ENCODE assay signal across 8 cellular contexts in the genomic region with DNA sequence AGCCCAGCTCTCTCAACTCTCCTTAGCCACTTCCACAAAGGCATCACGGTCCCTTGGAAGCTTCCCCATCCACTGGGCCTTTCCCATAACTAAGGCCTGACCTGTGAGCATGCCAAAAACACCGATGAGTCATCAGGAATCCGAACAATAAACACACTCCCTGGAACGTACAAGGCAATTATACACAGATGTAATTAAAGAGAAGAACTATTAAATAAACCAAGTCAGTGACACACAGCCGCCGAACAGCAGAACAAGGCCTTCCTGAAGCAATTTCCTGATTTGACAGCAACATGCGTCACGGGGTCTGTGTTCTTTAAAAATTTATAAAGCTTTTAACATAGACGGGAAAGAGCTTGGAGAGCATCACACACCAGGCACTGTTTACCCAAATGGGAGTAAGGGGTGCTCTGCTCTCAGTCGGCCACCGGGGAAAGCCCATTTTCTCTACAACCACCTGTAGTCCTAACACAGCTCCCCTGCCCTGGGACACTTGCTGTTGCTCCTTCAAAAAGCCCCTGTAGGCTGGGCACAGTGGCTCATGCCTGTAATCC. TPM values are rescaled to one million over a fixed set of nuclear protein-coding genes. Genes with fewer than 3 reads are reported as not detected.
A peak's percentile ranks its signal among the peaks of the same experiment; 100 is the strongest.
DNase-seq lines count a peak whose midpoint lies in the region; ATAC-seq and TF ChIP-seq lines count a peak whose summit lies in the region.
"Had no signal": no experiment of that assay in that cellular context is flagged by ENCODE, and none has a peak within 500 bp of the region (broad histone marks: within the 10 kb centered on the region; RNA-seq: fewer than 3 reads in every experiment).

No MANE protein-coding gene starts in this region.

- peak overlapping the region; percentile 87 for H3K27ac ChIP-seq in urinary bladder (ENCODE audit: low read depth)
- H3K27ac ChIP-seq in neural progenitor cell: no peak overlapping the region

- H3K36me3 Mint-ChIP-seq in brain (peaks cover 51% of the 10 kb centered on the region), neural progenitor cell (peaks cover 20% of the 10 kb centered on the region)

- no peak overlapping the region for H3K4me2 ChIP-seq in neural progenitor cell

- H3K27ac Mint-ChIP-seq in brain (peak overlapping the region in 4 of 5 experiments; percentile 48 to 90 (median 76)), neural progenitor cell (no peak overlapping the region)

- H3K4me1 Mint-ChIP-seq in brain: peaks cover 6% of the 10 kb centered on the region
- no peaks in the 10 kb centered on the region for H3K4me1 Mint-ChIP-seq in neural progenitor cell
- H3K4me1 Mint-ChIP-seq: neural crest cell had no signal

- H3K4me1 ChIP-seq in urinary bladder (ENCODE audit: insufficient read depth): no peaks in the 10 kb centered on the region
- H3K4me1 ChIP-seq in neural progenitor cell: no peaks in the 10 kb centered on the region

- DNase-seq in LHCN-M2 (ENCODE audit: low read depth) (peak; percentile 90), left kidney (ENCODE audit: low read depth, low spot score) (peak; percentile 18), neural progenitor cell (ENCODE audit: low spot score) (no peak)
- DNase-seq in activated CD4-positive, alpha-beta T cell treated with anti-CD3 and anti-CD28 coated beads for 48 hours: no peak

- peak overlapping the region in 1 of 5 experiments; percentile 4 for H3K4me3 Mint-ChIP-seq in brain
- H3K4me3 Mint-ChIP-seq in neural progenitor cell: no peak overlapping the region
- H3K4me3 Mint-ChIP-seq: neural crest cell had no signal

- H3K36me3 ChIP-seq in urinary bladder (ENCODE audit: insufficient read depth) (no peaks in the 10 kb centered on the region), neural progenitor cell (no peaks in the 10 kb centered on the region)

- TF ChIP-seq CTCF in brain (conservative IDR thresholded peaks at IDR 0.05) (no peak), neural progenitor cell (IDR thresholded peaks at IDR 0.05) (no peak)

- WGBS in urinary bladder: 12% methylated on average over 11 of the region's 11 CpGs

- no peaks in the 10 kb centered on the region for H3K79me2 ChIP-seq in neural progenitor cell (ENCODE audit: low read depth)

- H3K27me3 Mint-ChIP-seq in brain (no peaks in the 10 kb centered on the region), neural progenitor cell (ENCODE audit: insufficient read depth, low read depth) (peaks cover 5% of the 10 kb centered on the region)

- H3K4me3 ChIP-seq in urinary bladder (ENCODE audit: low read depth, low read length) (no peak overlapping the region), neural progenitor cell (no peak overlapping the region)

- H3F3A ChIP-seq in neural progenitor cell (ENCODE audit: low read depth): peaks cover 7% of the 10 kb centered on the region

- no peak overlapping the region for H3K9ac ChIP-seq in neural progenitor cell

- H2AFZ ChIP-seq in neural progenitor cell (replicated peaks): no peak overlapping the region

- H3K27me3 ChIP-seq in neural progenitor cell: no peaks in the 10 kb centered on the region

- H3K9me3 ChIP-seq in neural progenitor cell (ENCODE audit: low read depth): no peaks in the 10 kb centered on the region

- H4K20me1 ChIP-seq in neural progenitor cell (ENCODE audit: low read depth): no peaks in the 10 kb centered on the region

- no peak for ATAC-seq in GM18511 (IDR thresholded peaks at IDR 0.05; ENCODE audit: unreplicated experiment)

- H3K9me3 Mint-ChIP-seq in brain (no peaks in the 10 kb centered on the region), neural progenitor cell (no peaks in the 10 kb centered on the region)
- H3K9me3 Mint-ChIP-seq: neural crest cell had no signal

RNA-seq across cellular contexts. Expression of gene COG7, which starts 29.4 kb away (rescaled TPM):
- total RNA-seq in LHCN-M2 (2014; rRNA removed) (12.2 and 12.5 TPM in 2 replicates), urinary bladder (25.6 TPM), neural progenitor cell (ENCODE audit: low replicate concordance) (19.1 and 21.6 TPM in 2 replicates)
- polyA plus RNA-seq in LHCN-M2 (2012): 10.0 TPM
- polyA plus RNA-seq in brain (ENCODE audit: insufficient read depth, low read depth, low replicate concordance) (22.2 TPM), urinary bladder (16.6 TPM)

Comparison
In these comparisons a context has a peak if more than half of its experiments do, and no peak if none do; other contexts are left out.
1. DNase-seq: peak in LHCN-M2 (single experiment) and left kidney (single experiment); none in neural progenitor cell (single experiment) and activated CD4-positive, alpha-beta T cell treated with anti-CD3 and anti-CD28 coated beads for 48 hours (single experiment).